Comparison of ENCODE assay signal across 36 cellular contexts in the genomic region with DNA sequence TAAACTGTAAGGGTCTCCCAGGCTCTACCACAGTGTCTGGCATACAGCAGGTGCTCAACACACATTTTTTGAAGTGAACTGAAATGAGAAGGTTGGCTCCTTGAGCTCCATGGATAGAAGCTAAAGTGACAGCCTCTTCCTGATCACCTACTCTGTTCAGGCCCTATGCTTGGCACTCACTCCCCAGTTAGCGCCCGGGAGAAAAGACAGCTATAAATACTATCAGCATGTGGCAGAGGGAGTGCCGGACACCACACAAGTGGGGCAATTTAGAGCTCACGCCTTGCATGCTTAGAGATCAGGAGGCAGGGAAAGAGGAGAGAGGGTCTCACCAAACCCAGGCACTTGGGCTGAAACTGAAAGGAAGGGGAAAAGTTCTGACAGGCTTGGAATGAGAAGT.
"Had no signal": no experiment of that assay in that cellular context is flagged by ENCODE, and none has a peak within 500 bp of the region (broad histone marks: within the 10 kb centered on the region; RNA-seq: fewer than 3 reads in every experiment).

No MANE protein-coding gene starts in this region.

- ATAC-seq: activated T-helper 17 cell treated with anti-CD3 and anti-CD28 coated beads, Interleukin-2, amount 50 U/mL, for 72 hours; body of pancreas had no signal

- H3K4me3 ChIP-seq: adrenal gland, body of pancreas, PC-9, SJCRH30, SK-N-MC had no signal

- H3K4me1 ChIP-seq: adrenal gland, SJCRH30 had no signal

- H2AFZ ChIP-seq: PC-9 had no signal

- H3K36me3 ChIP-seq: adrenal gland, SJCRH30 had no signal

- H3K27ac ChIP-seq: adrenal gland, body of pancreas, PC-9, RWPE1, SJCRH30, SK-N-MC, VCaP had no signal

- H3K4me2 ChIP-seq: PC-9 had no signal

- FAIRE-seq: astrocyte, bronchial epithelial cell, RCC 7860 had no signal

- DNase-seq: activated B cell treated with CpG ODN at 0.5 μM for 24 hours; activated CD4-positive, alpha-beta T cell treated with anti-CD3 and anti-CD28 coated beads for 4 hours; activated CD4-positive, alpha-beta T cell treated with anti-CD3 and anti-CD28 coated beads, Interleukin-2, amount 50 U/mL, for 1 hour; activated CD4-positive, CD25-positive, alpha-beta regulatory T cell treated with anti-CD3 and anti-CD28 coated beads, Interleukin-2, amount 50 U/mL, for 72 hours; activated CD8-positive, alpha-beta memory T cell treated with anti-CD3 and anti-CD28 coated beads, Interleukin-2, amount 50 U/mL, for 4 hours; activated effector memory CD4-positive, alpha-beta T cell treated with anti-CD3 and anti-CD28 coated beads, Interleukin-2, amount 50 U/mL, for 16 hours; activated naive CD4-positive, alpha-beta T cell treated with Interleukin-2 at 50 U/mL for 16 hours; activated naive CD8-positive, alpha-beta T cell treated with anti-CD3 and anti-CD28 coated beads, Interleukin-2, amount 10 ng/mL, durations not matched to agents 7 days and 5 days; activated T-cell treated with anti-CD3 and anti-CD28 coated beads for 4 hours; activated T-cell treated with anti-CD3 and anti-CD28 coated beads, Interleukin-2, amount 50 U/mL, for 48 hours; adrenal gland; body of pancreas; central memory CD4-positive, alpha-beta T cell; Karpas-422; KBM-7; NCI-H1105; NCI-H1417 treated with DMSO at 0.1 percent for 48 hours; NCI-H187 treated with DMSO at 0.1 percent for 48 hours; NCI-H2171 treated with DMSO at 0.1 percent for 48 hours; NCI-H2227 treated with DMSO at 0.1 percent for 48 hours; NCI-H446; NCI-H510A treated with DMSO at 0.1 percent for 48 hours; NCI-H526 treated with DMSO at 0.1 percent for 48 hours; PC-9; SHP77; SJCRH30; T-helper 1 cell; T-helper 2 cell; T-helper 9 cell had no signal

- H3K27me3 ChIP-seq: SJCRH30 had no signal

- H3K9me3 ChIP-seq: adrenal gland, body of pancreas, SJCRH30 had no signal
